Comparison of ENCODE assay signal across 1 cellular context in the genomic region with DNA sequence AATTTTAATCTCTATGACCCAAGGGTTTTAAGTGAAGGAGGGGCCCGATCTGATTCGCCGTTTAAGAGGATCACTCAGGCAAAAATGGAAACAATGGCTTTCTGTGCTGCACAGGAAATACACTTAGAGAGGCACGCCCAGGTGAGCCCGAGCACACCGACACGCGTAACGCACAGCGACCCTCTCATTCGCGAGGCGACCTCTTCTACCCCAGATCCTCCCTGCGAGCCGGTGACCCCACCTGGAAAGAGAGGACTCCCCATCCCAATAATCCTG.
TF ChIP-seq lines count a peak whose summit lies in the region.

No MANE protein-coding gene starts in this region.

TF ChIP-seq in K562, 482 proteins besides CTCF, POLR2A, EP300 and RAD21 (continues in another document):
- TF ChIP-seq SIN3B (IDR thresholded peaks at IDR 0.05; ENCODE audit: low read depth) (no peak), ZNF146 (CRISPR knock-in tag; IDR thresholded peaks at IDR 0.05; ENCODE audit: unreplicated experiment) (no peak), EWSR1 (IDR thresholded peaks at IDR 0.05; ENCODE audit: borderline replicate concordance, low read depth, partially characterized antibody) (no peak), ZNF41 (CRISPR knock-in tag; conservative IDR thresholded peaks at IDR 0.05) (no peak), FOXA3 (CRISPR knock-in tag; conservative IDR thresholded peaks at IDR 0.05 in 1 of 2, IDR thresholded peaks at IDR 0.05 in 1 of 2) (0 out of 4 replicates have a peak, but pooled peaks of 1 of the 2 experiments have one; percentile 46), HDAC1 (IDR thresholded peaks at IDR 0.05) (0 out of 4 replicates have a peak, but pooled peaks of 1 of the 2 experiments have one; percentile 74), DMBX1 (CRISPR knock-in tag; IDR thresholded peaks at IDR 0.05; ENCODE audit: borderline replicate concordance) (no peak), EP400 (IDR thresholded peaks at IDR 0.05) (peak; percentile 77), SMARCC2 (IDR thresholded peaks at IDR 0.05; ENCODE audit: low read depth) (no peak), MEF2D (tag; conservative IDR thresholded peaks at IDR 0.05; ENCODE audit: low read depth) (no peak), CREM (IDR thresholded peaks at IDR 0.05; ENCODE audit: low read depth) (peak; percentile 21; the same call in 1 of the 2 replicates), RBM39 (optimal IDR thresholded peaks at IDR 0.05; ENCODE audit: low read depth, low read length) (no peak), U2AF2 (optimal IDR thresholded peaks at IDR 0.05; ENCODE audit: low read depth, low read length) (no peak), PTRF (tag; IDR thresholded peaks at IDR 0.05) (no peak), U2AF1 (optimal IDR thresholded peaks at IDR 0.05; ENCODE audit: low read depth, low read length) (no peak), PHF8 (IDR thresholded peaks at IDR 0.05; ENCODE audit: borderline replicate concordance, low read length) (peak; percentile 76; the same call in 1 of the 2 replicates), ZC3H11A (IDR thresholded peaks at IDR 0.05; ENCODE audit: low read depth, low read length) (no peak), ZNF3 (CRISPR knock-in tag; IDR thresholded peaks at IDR 0.05) (no peak), NCOA2 (IDR thresholded peaks at IDR 0.05; ENCODE audit: partially characterized antibody in 2 of 2) (no peak), SMARCB1 (IDR thresholded peaks at IDR 0.05; ENCODE audit: insufficient read length, low read depth) (no peak), CEBPG (CRISPR knock-in tag; IDR thresholded peaks at IDR 0.05) (no peak), CEBPG (tag; conservative IDR thresholded peaks at IDR 0.05 in 1 of 2, IDR thresholded peaks at IDR 0.05 in 1 of 2) (no peak), FOS (IDR thresholded peaks at IDR 0.05; ENCODE audit: extremely low read depth, insufficient read length) (no peak), ZNF785 (CRISPR knock-in tag; IDR thresholded peaks at IDR 0.05) (no peak), MIER1 (IDR thresholded peaks at IDR 0.05; ENCODE audit: low read depth) (no peak), ATF1 (CRISPR knock-in tag; IDR thresholded peaks at IDR 0.05) (no peak), ATF1 (tag; IDR thresholded peaks at IDR 0.05) (no peak), STAT5B (CRISPR knock-in tag; IDR thresholded peaks at IDR 0.05) (no peak), ZNF347 (CRISPR knock-in tag; IDR thresholded peaks at IDR 0.05; ENCODE audit: low read depth) (no peak)
- TF ChIP-seq, protein P1, sequence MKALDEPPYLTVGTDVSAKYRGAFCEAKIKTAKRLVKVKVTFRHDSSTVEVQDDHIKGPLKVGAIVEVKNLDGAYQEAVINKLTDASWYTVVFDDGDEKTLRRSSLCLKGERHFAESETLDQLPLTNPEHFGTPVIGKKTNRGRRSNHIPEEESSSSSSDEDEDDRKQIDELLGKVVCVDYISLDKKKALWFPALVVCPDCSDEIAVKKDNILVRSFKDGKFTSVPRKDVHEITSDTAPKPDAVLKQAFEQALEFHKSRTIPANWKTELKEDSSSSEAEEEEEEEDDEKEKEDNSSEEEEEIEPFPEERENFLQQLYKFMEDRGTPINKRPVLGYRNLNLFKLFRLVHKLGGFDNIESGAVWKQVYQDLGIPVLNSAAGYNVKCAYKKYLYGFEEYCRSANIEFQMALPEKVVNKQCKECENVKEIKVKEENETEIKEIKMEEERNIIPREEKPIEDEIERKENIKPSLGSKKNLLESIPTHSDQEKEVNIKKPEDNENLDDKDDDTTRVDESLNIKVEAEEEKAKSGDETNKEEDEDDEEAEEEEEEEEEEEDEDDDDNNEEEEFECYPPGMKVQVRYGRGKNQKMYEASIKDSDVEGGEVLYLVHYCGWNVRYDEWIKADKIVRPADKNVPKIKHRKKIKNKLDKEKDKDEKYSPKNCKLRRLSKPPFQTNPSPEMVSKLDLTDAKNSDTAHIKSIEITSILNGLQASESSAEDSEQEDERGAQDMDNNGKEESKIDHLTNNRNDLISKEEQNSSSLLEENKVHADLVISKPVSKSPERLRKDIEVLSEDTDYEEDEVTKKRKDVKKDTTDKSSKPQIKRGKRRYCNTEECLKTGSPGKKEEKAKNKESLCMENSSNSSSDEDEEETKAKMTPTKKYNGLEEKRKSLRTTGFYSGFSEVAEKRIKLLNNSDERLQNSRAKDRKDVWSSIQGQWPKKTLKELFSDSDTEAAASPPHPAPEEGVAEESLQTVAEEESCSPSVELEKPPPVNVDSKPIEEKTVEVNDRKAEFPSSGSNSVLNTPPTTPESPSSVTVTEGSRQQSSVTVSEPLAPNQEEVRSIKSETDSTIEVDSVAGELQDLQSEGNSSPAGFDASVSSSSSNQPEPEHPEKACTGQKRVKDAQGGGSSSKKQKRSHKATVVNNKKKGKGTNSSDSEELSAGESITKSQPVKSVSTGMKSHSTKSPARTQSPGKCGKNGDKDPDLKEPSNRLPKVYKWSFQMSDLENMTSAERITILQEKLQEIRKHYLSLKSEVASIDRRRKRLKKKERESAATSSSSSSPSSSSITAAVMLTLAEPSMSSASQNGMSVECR (CRISPR knock-in tag; IDR thresholded peaks at IDR 0.05) = no peak
- TF ChIP-seq, protein P2, sequence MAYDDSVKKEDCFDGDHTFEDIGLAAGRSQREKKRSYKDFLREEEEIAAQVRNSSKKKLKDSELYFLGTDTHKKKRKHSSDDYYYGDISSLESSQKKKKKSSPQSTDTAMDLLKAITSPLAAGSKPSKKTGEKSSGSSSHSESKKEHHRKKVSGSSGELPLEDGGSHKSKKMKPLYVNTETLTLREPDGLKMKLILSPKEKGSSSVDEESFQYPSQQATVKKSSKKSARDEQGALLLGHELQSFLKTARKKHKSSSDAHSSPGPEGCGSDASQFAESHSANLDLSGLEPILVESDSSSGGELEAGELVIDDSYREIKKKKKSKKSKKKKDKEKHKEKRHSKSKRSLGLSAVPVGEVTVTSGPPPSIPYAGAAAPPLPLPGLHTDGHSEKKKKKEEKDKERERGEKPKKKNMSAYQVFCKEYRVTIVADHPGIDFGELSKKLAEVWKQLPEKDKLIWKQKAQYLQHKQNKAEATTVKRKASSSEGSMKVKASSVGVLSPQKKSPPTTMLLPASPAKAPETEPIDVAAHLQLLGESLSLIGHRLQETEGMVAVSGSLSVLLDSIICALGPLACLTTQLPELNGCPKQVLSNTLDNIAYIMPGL (CRISPR knock-in tag; IDR thresholded peaks at IDR 0.05) = no peak
- TF ChIP-seq, protein P3, sequence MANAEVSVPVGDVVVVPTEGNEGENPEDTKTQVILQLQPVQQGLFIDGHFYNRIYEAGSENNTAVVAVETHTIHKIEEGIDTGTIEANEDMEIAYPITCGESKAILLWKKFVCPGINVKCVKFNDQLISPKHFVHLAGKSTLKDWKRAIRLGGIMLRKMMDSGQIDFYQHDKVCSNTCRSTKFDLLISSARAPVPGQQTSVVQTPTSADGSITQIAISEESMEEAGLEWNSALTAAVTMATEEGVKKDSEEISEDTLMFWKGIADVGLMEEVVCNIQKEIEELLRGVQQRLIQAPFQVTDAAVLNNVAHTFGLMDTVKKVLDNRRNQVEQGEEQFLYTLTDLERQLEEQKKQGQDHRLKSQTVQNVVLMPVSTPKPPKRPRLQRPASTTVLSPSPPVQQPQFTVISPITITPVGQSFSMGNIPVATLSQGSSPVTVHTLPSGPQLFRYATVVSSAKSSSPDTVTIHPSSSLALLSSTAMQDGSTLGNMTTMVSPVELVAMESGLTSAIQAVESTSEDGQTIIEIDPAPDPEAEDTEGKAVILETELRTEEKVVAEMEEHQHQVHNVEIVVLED (CRISPR knock-in tag; IDR thresholded peaks at IDR 0.05) = no peak
- TF ChIP-seq, protein P4, sequence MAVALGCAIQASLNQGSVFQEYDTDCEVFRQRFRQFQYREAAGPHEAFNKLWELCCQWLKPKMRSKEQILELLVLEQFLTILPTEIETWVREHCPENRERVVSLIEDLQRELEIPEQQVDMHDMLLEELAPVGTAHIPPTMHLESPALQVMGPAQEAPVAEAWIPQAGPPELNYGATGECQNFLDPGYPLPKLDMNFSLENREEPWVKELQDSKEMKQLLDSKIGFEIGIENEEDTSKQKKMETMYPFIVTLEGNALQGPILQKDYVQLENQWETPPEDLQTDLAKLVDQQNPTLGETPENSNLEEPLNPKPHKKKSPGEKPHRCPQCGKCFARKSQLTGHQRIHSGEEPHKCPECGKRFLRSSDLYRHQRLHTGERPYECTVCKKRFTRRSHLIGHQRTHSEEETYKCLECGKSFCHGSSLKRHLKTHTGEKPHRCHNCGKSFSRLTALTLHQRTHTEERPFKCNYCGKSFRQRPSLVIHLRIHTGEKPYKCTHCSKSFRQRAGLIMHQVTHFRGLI (CRISPR knock-in tag; IDR thresholded peaks at IDR 0.05) = no peak
- TF ChIP-seq, protein P5, sequence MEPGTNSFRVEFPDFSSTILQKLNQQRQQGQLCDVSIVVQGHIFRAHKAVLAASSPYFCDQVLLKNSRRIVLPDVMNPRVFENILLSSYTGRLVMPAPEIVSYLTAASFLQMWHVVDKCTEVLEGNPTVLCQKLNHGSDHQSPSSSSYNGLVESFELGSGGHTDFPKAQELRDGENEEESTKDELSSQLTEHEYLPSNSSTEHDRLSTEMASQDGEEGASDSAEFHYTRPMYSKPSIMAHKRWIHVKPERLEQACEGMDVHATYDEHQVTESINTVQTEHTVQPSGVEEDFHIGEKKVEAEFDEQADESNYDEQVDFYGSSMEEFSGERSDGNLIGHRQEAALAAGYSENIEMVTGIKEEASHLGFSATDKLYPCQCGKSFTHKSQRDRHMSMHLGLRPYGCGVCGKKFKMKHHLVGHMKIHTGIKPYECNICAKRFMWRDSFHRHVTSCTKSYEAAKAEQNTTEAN (CRISPR knock-in tag; IDR thresholded peaks at IDR 0.05) = no peak
- TF ChIP-seq, protein P6, sequence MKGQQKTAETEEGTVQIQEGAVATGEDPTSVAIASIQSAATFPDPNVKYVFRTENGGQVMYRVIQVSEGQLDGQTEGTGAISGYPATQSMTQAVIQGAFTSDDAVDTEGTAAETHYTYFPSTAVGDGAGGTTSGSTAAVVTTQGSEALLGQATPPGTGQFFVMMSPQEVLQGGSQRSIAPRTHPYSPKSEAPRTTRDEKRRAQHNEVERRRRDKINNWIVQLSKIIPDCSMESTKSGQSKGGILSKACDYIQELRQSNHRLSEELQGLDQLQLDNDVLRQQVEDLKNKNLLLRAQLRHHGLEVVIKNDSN (CRISPR knock-in tag; IDR thresholded peaks at IDR 0.05) = no peak; the same call in 1 of the 2 replicates
- TF ChIP-seq, protein P7, sequence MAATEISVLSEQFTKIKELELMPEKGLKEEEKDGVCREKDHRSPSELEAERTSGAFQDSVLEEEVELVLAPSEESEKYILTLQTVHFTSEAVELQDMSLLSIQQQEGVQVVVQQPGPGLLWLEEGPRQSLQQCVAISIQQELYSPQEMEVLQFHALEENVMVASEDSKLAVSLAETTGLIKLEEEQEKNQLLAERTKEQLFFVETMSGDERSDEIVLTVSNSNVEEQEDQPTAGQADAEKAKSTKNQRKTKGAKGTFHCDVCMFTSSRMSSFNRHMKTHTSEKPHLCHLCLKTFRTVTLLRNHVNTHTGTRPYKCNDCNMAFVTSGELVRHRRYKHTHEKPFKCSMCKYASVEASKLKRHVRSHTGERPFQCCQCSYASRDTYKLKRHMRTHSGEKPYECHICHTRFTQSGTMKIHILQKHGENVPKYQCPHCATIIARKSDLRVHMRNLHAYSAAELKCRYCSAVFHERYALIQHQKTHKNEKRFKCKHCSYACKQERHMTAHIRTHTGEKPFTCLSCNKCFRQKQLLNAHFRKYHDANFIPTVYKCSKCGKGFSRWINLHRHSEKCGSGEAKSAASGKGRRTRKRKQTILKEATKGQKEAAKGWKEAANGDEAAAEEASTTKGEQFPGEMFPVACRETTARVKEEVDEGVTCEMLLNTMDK (IDR thresholded peaks at IDR 0.05; ENCODE audit: borderline replicate concordance, insufficient read depth, low read depth, low read length, poor library complexity, severe bottlenecking) = no peak
- TF ChIP-seq, protein P8, sequence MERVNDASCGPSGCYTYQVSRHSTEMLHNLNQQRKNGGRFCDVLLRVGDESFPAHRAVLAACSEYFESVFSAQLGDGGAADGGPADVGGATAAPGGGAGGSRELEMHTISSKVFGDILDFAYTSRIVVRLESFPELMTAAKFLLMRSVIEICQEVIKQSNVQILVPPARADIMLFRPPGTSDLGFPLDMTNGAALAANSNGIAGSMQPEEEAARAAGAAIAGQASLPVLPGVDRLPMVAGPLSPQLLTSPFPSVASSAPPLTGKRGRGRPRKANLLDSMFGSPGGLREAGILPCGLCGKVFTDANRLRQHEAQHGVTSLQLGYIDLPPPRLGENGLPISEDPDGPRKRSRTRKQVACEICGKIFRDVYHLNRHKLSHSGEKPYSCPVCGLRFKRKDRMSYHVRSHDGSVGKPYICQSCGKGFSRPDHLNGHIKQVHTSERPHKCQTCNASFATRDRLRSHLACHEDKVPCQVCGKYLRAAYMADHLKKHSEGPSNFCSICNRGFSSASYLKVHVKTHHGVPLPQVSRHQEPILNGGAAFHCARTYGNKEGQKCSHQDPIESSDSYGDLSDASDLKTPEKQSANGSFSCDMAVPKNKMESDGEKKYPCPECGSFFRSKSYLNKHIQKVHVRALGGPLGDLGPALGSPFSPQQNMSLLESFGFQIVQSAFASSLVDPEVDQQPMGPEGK (CRISPR knock-in tag; IDR thresholded peaks at IDR 0.05; ENCODE audit: borderline replicate concordance) = no peak
- TF ChIP-seq, protein P9, sequence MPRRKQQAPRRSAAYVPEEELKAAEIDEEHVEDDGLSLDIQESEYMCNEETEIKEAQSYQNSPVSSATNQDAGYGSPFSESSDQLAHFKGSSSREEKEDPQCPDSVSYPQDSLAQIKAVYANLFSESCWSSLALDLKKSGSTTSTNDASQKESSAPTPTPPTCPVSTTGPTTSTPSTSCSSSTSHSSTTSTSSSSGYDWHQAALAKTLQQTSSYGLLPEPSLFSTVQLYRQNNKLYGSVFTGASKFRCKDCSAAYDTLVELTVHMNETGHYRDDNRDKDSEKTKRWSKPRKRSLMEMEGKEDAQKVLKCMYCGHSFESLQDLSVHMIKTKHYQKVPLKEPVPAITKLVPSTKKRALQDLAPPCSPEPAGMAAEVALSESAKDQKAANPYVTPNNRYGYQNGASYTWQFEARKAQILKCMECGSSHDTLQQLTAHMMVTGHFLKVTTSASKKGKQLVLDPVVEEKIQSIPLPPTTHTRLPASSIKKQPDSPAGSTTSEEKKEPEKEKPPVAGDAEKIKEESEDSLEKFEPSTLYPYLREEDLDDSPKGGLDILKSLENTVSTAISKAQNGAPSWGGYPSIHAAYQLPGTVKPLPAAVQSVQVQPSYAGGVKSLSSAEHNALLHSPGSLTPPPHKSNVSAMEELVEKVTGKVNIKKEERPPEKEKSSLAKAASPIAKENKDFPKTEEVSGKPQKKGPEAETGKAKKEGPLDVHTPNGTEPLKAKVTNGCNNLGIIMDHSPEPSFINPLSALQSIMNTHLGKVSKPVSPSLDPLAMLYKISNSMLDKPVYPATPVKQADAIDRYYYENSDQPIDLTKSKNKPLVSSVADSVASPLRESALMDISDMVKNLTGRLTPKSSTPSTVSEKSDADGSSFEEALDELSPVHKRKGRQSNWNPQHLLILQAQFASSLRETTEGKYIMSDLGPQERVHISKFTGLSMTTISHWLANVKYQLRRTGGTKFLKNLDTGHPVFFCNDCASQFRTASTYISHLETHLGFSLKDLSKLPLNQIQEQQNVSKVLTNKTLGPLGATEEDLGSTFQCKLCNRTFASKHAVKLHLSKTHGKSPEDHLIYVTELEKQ (CRISPR knock-in tag; IDR thresholded peaks at IDR 0.05) = no peak
- TF ChIP-seq, protein P10, sequence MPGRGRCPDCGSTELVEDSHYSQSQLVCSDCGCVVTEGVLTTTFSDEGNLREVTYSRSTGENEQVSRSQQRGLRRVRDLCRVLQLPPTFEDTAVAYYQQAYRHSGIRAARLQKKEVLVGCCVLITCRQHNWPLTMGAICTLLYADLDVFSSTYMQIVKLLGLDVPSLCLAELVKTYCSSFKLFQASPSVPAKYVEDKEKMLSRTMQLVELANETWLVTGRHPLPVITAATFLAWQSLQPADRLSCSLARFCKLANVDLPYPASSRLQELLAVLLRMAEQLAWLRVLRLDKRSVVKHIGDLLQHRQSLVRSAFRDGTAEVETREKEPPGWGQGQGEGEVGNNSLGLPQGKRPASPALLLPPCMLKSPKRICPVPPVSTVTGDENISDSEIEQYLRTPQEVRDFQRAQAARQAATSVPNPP (IDR thresholded peaks at IDR 0.05; ENCODE audit: borderline replicate concordance, insufficient read depth, insufficient read length) = no peak
